8 cellular contexts compared by ENCODE assay signal in genomic region chr7:152145853-152146466, GRCh38.
DNase-seq lines count a peak whose midpoint lies in the region; ATAC-seq and TF ChIP-seq lines count a peak whose summit lies in the region.

No MANE protein-coding gene starts in this region.

- no peaks in the 10 kb centered on the region for H3K27me3 ChIP-seq in liver (ENCODE audit: control insufficient read depth in 4 of 4, insufficient read depth in 4 of 4, low read length in 3 of 4)

- ATAC-seq in GM19397 (IDR thresholded peaks at IDR 0.05; ENCODE audit: unreplicated experiment), result no peak

- no peak overlapping the region for H3K27ac Mint-ChIP-seq in chondrocyte (ENCODE audit: unreplicated experiment)

- no peak overlapping the region for H3K27ac ChIP-seq in liver (ENCODE audit: low read depth in 1 of 2, low read length in 2 of 2)

- TF ChIP-seq RAD21 in liver (IDR thresholded peaks at IDR 0.05), result peak; percentile 81 to 84

- no peak overlapping the region for H3K4me3 Mint-ChIP-seq in chondrocyte (ENCODE audit: unreplicated experiment)

- 83% methylated on average over 4 of the region's 4 CpGs for WGBS in liver

- CTCF ChIA-PET in HEK293T (lab: Yijun Ruan, JAX), result interaction anchor here (0.8 kb wide), 1 partner anchor 10 kb away, joined by 4 read pairs; no protein-coding TSS in a partner anchor

- H3K4me1 ChIP-seq in liver (ENCODE audit: control insufficient read depth in 4 of 4, insufficient read depth in 4 of 4, low read length in 3 of 4), result peaks cover 0 to 2% (median 0%) of the 10 kb centered on the region in 4 donors

- H3K9me3 ChIP-seq in liver (ENCODE audit: control insufficient read depth in 4 of 4, low read length in 3 of 4), result no peaks in the 10 kb centered on the region

- H3K36me3 ChIP-seq in liver (ENCODE audit: control insufficient read depth in 4 of 4, insufficient read depth in 3 of 4, low read depth in 1 of 4, low read length in 3 of 4), result peaks cover 1 to 58% (median 53%) of the 10 kb centered on the region in 4 donors

- H3K27me3 Mint-ChIP-seq in chondrocyte (ENCODE audit: low read depth), result no peaks in the 10 kb centered on the region

- peak; percentile 18 for DNase-seq in DMS153 treated with DMSO at 0.1 percent for 48 hours (lab: John Stamatoyannopoulos, UW; ENCODE audit: unreplicated experiment)
- peak; percentile 69 for DNase-seq in HEK293T (ENCODE audit: extremely low spot score)
- DNase-seq in RPMI8226, result peak; percentile 40
- DNase-seq in chondrocyte (ENCODE audit: low spot score), result no peak
- DNase-seq in GOT3 (lab: John Stamatoyannopoulos, UW), result no peak
- no peak for DNase-seq in OCI-M2 (lab: John Stamatoyannopoulos, UW; ENCODE audit: unreplicated experiment)

- POLR2A ChIA-PET in HEK293T (lab: Yijun Ruan, JAX), result no interaction called here

- peak; percentile 84 for TF ChIP-seq CTCF in chondrocyte (IDR thresholded peaks at IDR 0.05)
- peak; percentile 43 for TF ChIP-seq CTCF in liver (IDR thresholded peaks at IDR 0.05; ENCODE audit: low read depth, low read length, missing input control)

- no peak overlapping the region for H3K9ac ChIP-seq in liver (ENCODE audit: low read depth in 1 of 2, low read length in 2 of 2)

- H3K36me3 Mint-ChIP-seq in chondrocyte (ENCODE audit: low read depth), result peaks cover 32% of the 10 kb centered on the region

- peaks cover 11% of the 10 kb centered on the region for H3K4me1 Mint-ChIP-seq in chondrocyte (ENCODE audit: low read depth)

- H3K4me3 ChIP-seq in liver (ENCODE audit: low read depth in 1 of 3, low read length in 3 of 3), result no peak overlapping the region

- H3K9me3 Mint-ChIP-seq in chondrocyte (ENCODE audit: low read depth), result no peaks in the 10 kb centered on the region

TF ChIP-seq in HEK293T, 16 proteins besides CTCF, POLR2A, EP300 and RAD21:
- TF ChIP-seq SUZ12 (IDR thresholded peaks at IDR 0.05) (no peak), PKNOX1 (IDR thresholded peaks at IDR 0.05) (peak; percentile 77), NFRKB (IDR thresholded peaks at IDR 0.05) (no peak)

TF ChIP-seq in liver, 16 proteins besides CTCF, POLR2A, EP300 and RAD21:
- TF ChIP-seq MAX (IDR thresholded peaks at IDR 0.05), result no peak
- TF ChIP-seq REST (IDR thresholded peaks at IDR 0.05), result no peak
- no peak for TF ChIP-seq TAF1 (conservative IDR thresholded peaks at IDR 0.05)
- TF ChIP-seq RXRA (IDR thresholded peaks at IDR 0.05), result no peak
- no peak for TF ChIP-seq HNF4A (conservative IDR thresholded peaks at IDR 0.05)
- no peak for TF ChIP-seq JUND (IDR thresholded peaks at IDR 0.05)
- no peak for TF ChIP-seq SP1 (IDR thresholded peaks at IDR 0.05)
- no peak for TF ChIP-seq FOXA1 (IDR thresholded peaks at IDR 0.05)
- TF ChIP-seq YY1 (IDR thresholded peaks at IDR 0.05), result no peak
- TF ChIP-seq EGR1 (IDR thresholded peaks at IDR 0.05; ENCODE audit: low read depth in 2 of 2), result no peak
- TF ChIP-seq GABPA (IDR thresholded peaks at IDR 0.05 in 1 of 2, conservative IDR thresholded peaks at IDR 0.05 in 1 of 2), result no peak
- TF ChIP-seq NR2F2 (IDR thresholded peaks at IDR 0.05), result no peak
- TF ChIP-seq FOXA2 (IDR thresholded peaks at IDR 0.05), result no peak
- TF ChIP-seq ATF3 (IDR thresholded peaks at IDR 0.05), result no peak
- TF ChIP-seq ZBTB33 (IDR thresholded peaks at IDR 0.05), result no peak
- TF ChIP-seq HNF4G (IDR thresholded peaks at IDR 0.05), result no peak

Comparison
In these comparisons a context has a peak if more than half of its experiments do, and no peak if none do; other contexts are left out.
1. DNase-seq: peak in DMS153 treated with DMSO at 0.1 percent for 48 hours (single experiment), HEK293T (single experiment) and RPMI8226 (single experiment); none in chondrocyte (single experiment), GOT3 (single experiment) and OCI-M2 (single experiment).